ENCODE assay signal across 9 cellular contexts in the genomic region with DNA sequence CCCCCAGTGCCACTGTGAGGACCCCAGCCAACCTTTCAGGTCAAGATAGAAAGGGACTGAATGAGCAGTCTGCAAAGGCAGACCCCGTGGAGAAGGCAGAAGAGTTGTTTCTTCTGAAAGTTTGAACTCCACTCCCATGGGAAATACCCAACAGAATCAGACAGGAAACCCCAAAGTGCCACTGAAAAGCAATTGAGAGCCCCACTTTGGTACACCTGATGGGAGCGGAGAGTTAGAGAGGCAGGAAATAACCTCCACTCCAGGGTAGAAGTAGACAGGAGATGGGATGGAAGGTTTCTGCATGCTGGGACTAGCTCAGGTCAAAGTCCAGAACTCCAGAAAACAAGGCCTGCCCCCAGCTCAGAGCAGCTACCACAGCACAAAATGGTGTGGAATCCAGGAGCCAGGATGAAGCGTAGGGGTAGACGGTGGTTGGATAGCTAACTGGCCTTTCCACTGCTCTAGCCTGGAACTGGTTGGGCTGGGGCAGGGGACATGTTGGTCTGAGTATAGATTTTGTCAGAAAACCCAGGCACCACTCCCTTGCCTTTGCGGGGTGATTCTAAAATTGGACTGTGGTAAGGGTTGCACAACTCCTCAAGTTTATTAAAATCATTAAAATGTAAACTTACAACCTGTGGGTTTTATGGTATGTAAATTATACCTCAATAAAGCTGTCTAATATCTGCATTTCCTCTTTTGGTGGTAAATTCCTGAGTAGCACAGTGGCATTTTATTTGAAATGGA. TPM values are rescaled to one million over a fixed set of nuclear protein-coding genes. Genes with fewer than 3 reads are reported as not detected.
DNase-seq lines count a peak whose midpoint lies in the region; FAIRE-seq and TF ChIP-seq lines count a peak whose summit lies in the region.
"Had no signal": no experiment of that assay in that cellular context is flagged by ENCODE, and none has a peak within 500 bp of the region (broad histone marks: within the 10 kb centered on the region; RNA-seq: fewer than 3 reads in every experiment).

No MANE protein-coding gene starts in this region.

- DNase-seq in GM04504 (ENCODE audit: low read depth) (peak; percentile 30), NCI-H69 (lab: John Stamatoyannopoulos, UW) (peak; percentile 8), bronchial epithelial cell (ENCODE audit: low read depth) (peak; percentile 27), osteoblast (ENCODE audit: insufficient read length, low spot score, missing footprints) (peak; percentile 83), BE2C (no peak), HK-2 (ENCODE audit: unreplicated experiment) (no peak), NCI-H1105 treated with DMSO at 0.1 percent for 48 hours (lab: John Stamatoyannopoulos, UW) (no peak), 8988T (no peak)
- DNase-seq: left ventricle myocardium superior had no signal

- H4K20me1 ChIP-seq in osteoblast (ENCODE audit: insufficient read depth, low read length): peaks cover 22% of the 10 kb centered on the region

- FAIRE-seq in bronchial epithelial cell (lab: Jason Lieb, UNC): no peak

- H3K9me3 ChIP-seq in osteoblast (ENCODE audit: low read depth, low read length): no peaks in the 10 kb centered on the region
- H3K9me3 ChIP-seq in BE2C: no peaks in the 10 kb centered on the region

- H3K27me3 ChIP-seq in bronchial epithelial cell (ENCODE audit: control insufficient read depth, insufficient read depth, low read length) (no peaks in the 10 kb centered on the region), osteoblast (ENCODE audit: insufficient read depth, low read length) (no peaks in the 10 kb centered on the region), BE2C (no peaks in the 10 kb centered on the region)

- H3K27ac ChIP-seq in osteoblast (ENCODE audit: low read depth, low read length): no peak overlapping the region

- TF ChIP-seq CTCF in bronchial epithelial cell (IDR thresholded peaks at IDR 0.05; ENCODE audit: insufficient read depth, low read length, severe bottlenecking) (no peak), osteoblast (IDR thresholded peaks at IDR 0.05; ENCODE audit: extremely low read depth, low read depth, low read length) (no peak), BE2C (IDR thresholded peaks at IDR 0.05; ENCODE audit: low read depth, low read length) (no peak)

- no peak overlapping the region for H2AFZ ChIP-seq in osteoblast (ENCODE audit: low read length)

- H3K36me3 ChIP-seq in bronchial epithelial cell (ENCODE audit: control insufficient read depth, insufficient read depth, low read length) (no peaks in the 10 kb centered on the region), osteoblast (ENCODE audit: insufficient read depth, low read length) (peaks cover under 1% of the 10 kb centered on the region), BE2C (no peaks in the 10 kb centered on the region)

- no peak overlapping the region for H3K4me2 ChIP-seq in osteoblast (ENCODE audit: insufficient read depth, low read length)

- H3K4me1 ChIP-seq in osteoblast (ENCODE audit: insufficient read depth, low read length) (peaks cover 18% of the 10 kb centered on the region), BE2C (peaks cover 5% of the 10 kb centered on the region; the same call in 1 of the 2 replicates)

- peaks cover 20% of the 10 kb centered on the region for H3K79me2 ChIP-seq in osteoblast (ENCODE audit: insufficient read depth, low read length)

- H3K4me3 ChIP-seq in bronchial epithelial cell (ENCODE audit: low read depth, low read length): no peak overlapping the region
- H3K4me3 ChIP-seq in osteoblast (ENCODE audit: insufficient read depth, low read length): no peak overlapping the region
- no peak overlapping the region for H3K4me3 ChIP-seq in BE2C (ENCODE audit: low read depth, low read length)

RNA-seq across cellular contexts. Expression of a gene that starts 1.9 kb away (rescaled TPM):
- 15.0 and 18.6 TPM in 2 replicates for total RNA-seq in bronchial epithelial cell
- 13.4 and 14.1 TPM in 2 replicates for total RNA-seq in osteoblast
- 1.2 TPM for polyA plus RNA-seq in BE2C (2012; ENCODE audit: insufficient read depth, insufficient read length, low read depth)

RNA-seq across cellular contexts. Expression of a gene that starts 37.4 kb away (rescaled TPM):
- total RNA-seq in bronchial epithelial cell (11.3 and 19.1 TPM in 2 replicates), osteoblast (29.0 and 31.8 TPM in 2 replicates)
- 95.0 TPM for polyA plus RNA-seq in BE2C (2012; ENCODE audit: insufficient read depth, insufficient read length, low read depth)

Comparison
In these comparisons a context has a peak if more than half of its experiments do, and no peak if none do; other contexts are left out.
1. DNase-seq: peak in GM04504 (single experiment), NCI-H69 (single experiment), bronchial epithelial cell (single experiment) and osteoblast (single experiment); none in BE2C (single experiment), HK-2 (single experiment), NCI-H1105 treated with DMSO at 0.1 percent for 48 hours (single experiment) and 8988T (single experiment).